ENCODE assay signal across 20 cellular contexts in genomic region chr20:54108817-54109216, GRCh38. TPM values are rescaled to one million over a fixed set of nuclear protein-coding genes. Genes with fewer than 3 reads are reported as not detected.
"Had no signal": no experiment of that assay in that cellular context is flagged by ENCODE, and none has a peak within 500 bp of the region (broad histone marks: within the 10 kb centered on the region; RNA-seq: fewer than 3 reads in every experiment).

No MANE protein-coding gene starts in this region.

- FAIRE-seq: K562 had no signal

- H3K4me2 ChIP-seq: KMS-11 had no signal

- H3K27ac ChIP-seq: KMS-11, RWPE1, SJCRH30 had no signal

- ATAC-seq: K562, Right ventricle myocardium inferior, SK-N-SH treated with all-trans-retinoic acid at 6 μM for 48 hours had no signal

- DNase-seq: Kasumi-1, MM.1S, NCI-H1092 treated with DMSO at 0.1 percent for 48 hours, NCI-H1436, NCI-H187, NCI-H2029, NCI-H2081 treated with DMSO at 0.1 percent for 48 hours, NCI-H2171, NCI-H446, NCI-H510A, NCI-H524 treated with DMSO at 0.1 percent for 48 hours, NCI-H69, NCI-H774, SHP77 treated with DMSO at 0.1 percent for 48 hours, SJCRH30 had no signal

- H3K4me1 ChIP-seq: SJCRH30 had no signal

- H3K36me3 ChIP-seq: SJCRH30 had no signal

- H3K9ac ChIP-seq: KMS-11 had no signal

- H3K4me3 ChIP-seq: K562, SJCRH30 had no signal

RNA-seq across cellular contexts. Expression of gene BCAS1, which starts 38.4 kb away (rescaled TPM):
- total RNA-seq: Right ventricle myocardium inferior had no signal
